ENCODE assay signal across 8 cellular contexts in the genomic region with DNA sequence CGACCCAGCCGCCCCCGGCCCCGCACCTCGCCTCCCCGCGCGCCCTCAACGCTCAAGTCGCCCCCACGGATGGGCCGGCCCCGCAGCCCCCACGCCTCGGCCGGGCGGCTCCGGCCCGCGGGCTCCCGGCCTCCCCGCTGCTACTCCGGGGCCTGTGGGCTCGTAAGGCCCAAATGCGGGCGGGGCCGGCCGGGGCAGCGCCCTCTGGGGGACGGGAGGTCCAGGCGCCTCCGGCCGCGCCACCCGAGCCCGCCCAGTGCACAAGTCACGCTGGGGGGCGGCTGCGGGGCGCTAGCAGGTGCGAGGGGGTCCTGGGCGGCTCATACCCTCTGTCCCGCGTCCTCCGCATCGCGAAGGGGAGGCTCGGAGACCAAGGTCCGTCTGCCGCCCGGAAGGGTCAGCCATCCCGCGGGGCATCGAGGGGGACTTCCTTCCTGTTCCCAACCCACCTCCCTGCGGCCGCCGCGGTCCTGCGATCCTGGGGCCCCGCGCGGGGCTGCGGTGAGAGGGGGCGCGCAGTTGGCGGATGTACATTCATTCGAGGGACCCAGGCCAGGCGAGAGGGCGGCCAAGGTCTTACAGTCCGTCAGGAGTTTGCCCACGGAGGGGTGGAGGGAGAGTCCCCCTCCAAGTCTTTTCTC. TPM values are rescaled to one million over a fixed set of nuclear protein-coding genes. Genes with fewer than 3 reads are reported as not detected.
DNase-seq lines count a peak whose midpoint lies in the region; ATAC-seq and TF ChIP-seq lines count a peak whose summit lies in the region.

A gene with protein sequence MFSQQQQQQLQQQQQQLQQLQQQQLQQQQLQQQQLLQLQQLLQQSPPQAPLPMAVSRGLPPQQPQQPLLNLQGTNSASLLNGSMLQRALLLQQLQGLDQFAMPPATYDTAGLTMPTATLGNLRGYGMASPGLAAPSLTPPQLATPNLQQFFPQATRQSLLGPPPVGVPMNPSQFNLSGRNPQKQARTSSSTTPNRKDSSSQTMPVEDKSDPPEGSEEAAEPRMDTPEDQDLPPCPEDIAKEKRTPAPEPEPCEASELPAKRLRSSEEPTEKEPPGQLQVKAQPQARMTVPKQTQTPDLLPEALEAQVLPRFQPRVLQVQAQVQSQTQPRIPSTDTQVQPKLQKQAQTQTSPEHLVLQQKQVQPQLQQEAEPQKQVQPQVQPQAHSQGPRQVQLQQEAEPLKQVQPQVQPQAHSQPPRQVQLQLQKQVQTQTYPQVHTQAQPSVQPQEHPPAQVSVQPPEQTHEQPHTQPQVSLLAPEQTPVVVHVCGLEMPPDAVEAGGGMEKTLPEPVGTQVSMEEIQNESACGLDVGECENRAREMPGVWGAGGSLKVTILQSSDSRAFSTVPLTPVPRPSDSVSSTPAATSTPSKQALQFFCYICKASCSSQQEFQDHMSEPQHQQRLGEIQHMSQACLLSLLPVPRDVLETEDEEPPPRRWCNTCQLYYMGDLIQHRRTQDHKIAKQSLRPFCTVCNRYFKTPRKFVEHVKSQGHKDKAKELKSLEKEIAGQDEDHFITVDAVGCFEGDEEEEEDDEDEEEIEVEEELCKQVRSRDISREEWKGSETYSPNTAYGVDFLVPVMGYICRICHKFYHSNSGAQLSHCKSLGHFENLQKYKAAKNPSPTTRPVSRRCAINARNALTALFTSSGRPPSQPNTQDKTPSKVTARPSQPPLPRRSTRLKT (minus strand): TSS at position 167 of the 641 bp plus-strand sequence. CDS start 715 bp downstream, outside the sequence.

- TF ChIP-seq CTCF in progenitor cell of endocrine pancreas (IDR thresholded peaks at IDR 0.05; ENCODE audit: unreplicated experiment) = peak; percentile 90

- no peaks in the 10 kb centered on the region for H3K27me3 Mint-ChIP-seq in progenitor cell of endocrine pancreas

- peaks cover 11% of the 10 kb centered on the region for H3K36me3 Mint-ChIP-seq in progenitor cell of endocrine pancreas (ENCODE audit: insufficient read depth)

- H3K9me3 Mint-ChIP-seq in progenitor cell of endocrine pancreas (ENCODE audit: low read depth) = no peaks in the 10 kb centered on the region

- intact Hi-C loops in cardiac septum (cut with DNase I) = loop anchor here (5.0 to 10.0 kb wide), 2 partner anchors 83 to 151 kb away; a partner anchor contains a TSS

- peak; percentile 89 for ATAC-seq in GM21528 (IDR thresholded peaks at IDR 0.05; ENCODE audit: low FRiP score, unreplicated experiment)

- H3K27ac ChIP-seq in KOPT-K1 (ENCODE audit: low read depth, low read length, poor library complexity, severe bottlenecking) = peak within 1 kb of the TSS; percentile 67

- H3K27ac Mint-ChIP-seq in progenitor cell of endocrine pancreas = peak within 1 kb of the TSS; percentile 98

- no peaks in the 10 kb centered on the region for H3K9me3 ChIP-seq in KOPT-K1 (ENCODE audit: insufficient read depth, low read length, poor library complexity, severe bottlenecking)

- peaks cover 6% of the 10 kb centered on the region for H3K4me1 Mint-ChIP-seq in progenitor cell of endocrine pancreas (ENCODE audit: low read depth)

- DNase-seq in DMS79 treated with DMSO at 0.1 percent for 48 hours (lab: John Stamatoyannopoulos, UW) = peak; percentile 33
- DNase-seq in SW 1271 (lab: John Stamatoyannopoulos, UW) = peak; percentile 43 to 61
- peak; percentile 49 for DNase-seq in activated naive CD8-positive, alpha-beta T cell treated with anti-CD3 and anti-CD28 coated beads, Interleukin-2, amount 50 U/mL, for 16 hours (ENCODE audit: low read depth, low spot score)
- peak; percentile 91 for DNase-seq in cardiac septum (ENCODE audit: low spot score)
- DNase-seq in progenitor cell of endocrine pancreas (ENCODE audit: low spot score, unreplicated experiment) = peak; percentile 75
- DNase-seq in ureter (ENCODE audit: low spot score) = peak; percentile 78

- peak within 1 kb of the TSS; percentile 96 for H3K4me3 Mint-ChIP-seq in progenitor cell of endocrine pancreas (ENCODE audit: low read depth)

- H3K36me3 ChIP-seq in KOPT-K1 (ENCODE audit: insufficient read depth, low read length) = peaks cover 18% of the 10 kb centered on the region

RNA-seq across cellular contexts. Expression of the gene that starts here (rescaled TPM):
- total RNA-seq in cardiac septum (86.1 TPM), progenitor cell of endocrine pancreas (155 and 164 TPM in 2 replicates), ureter (134 TPM)

Comparison
In these comparisons a context has a peak if more than half of its experiments do, and no peak if none do; other contexts are left out.
1. Peak in every context shown above with its lines: DNase-seq, ATAC-seq and H3K27ac ChIP-seq.
2. DNase-seq: peak in every context shown above with its lines; median percentile 91 in cardiac septum; 78 in ureter; 75 in progenitor cell of endocrine pancreas; 52 in SW 1271; 49 in activated naive CD8-positive, alpha-beta T cell treated with anti-CD3 and anti-CD28 coated beads, Interleukin-2, amount 50 U/mL, for 16 hours; 33 in DMS79 treated with DMSO at 0.1 percent for 48 hours.